ENCODE assay signal across 16 cellular contexts in genomic region chr9:132873403-132873802, GRCh38. TPM values are rescaled to one million over a fixed set of nuclear protein-coding genes. Genes with fewer than 3 reads are reported as not detected.
DNase-seq lines count a peak whose midpoint lies in the region; ATAC-seq and TF ChIP-seq lines count a peak whose summit lies in the region.
"Had no signal": no experiment of that assay in that cellular context is flagged by ENCODE, and none has a peak within 500 bp of the region (broad histone marks: within the 10 kb centered on the region; RNA-seq: fewer than 3 reads in every experiment).

No MANE protein-coding gene starts in this region.

- no peak for DNase-seq in activated naive CD4-positive, alpha-beta T cell (lab: John Stamatoyannopoulos, UW)
- DNase-seq in HFFc6 (no peak), mesenchymal stem cell (no peak)
- DNase-seq in activated T-helper 2 cell treated with anti-CD3 and anti-CD28 coated beads, Interferon-gamma antibody, Interleukin-2, Interleukin-4, amounts not matched to agents 10 μg/mL and 5 μg/mL and 100 μg/mL, durations not matched to agents 14 hours and 24 hours and 36 hours (ENCODE audit: low spot score): no peak
- no peak for DNase-seq in stimulated activated effector memory CD8-positive, alpha-beta T cell treated with anti-CD3 and anti-CD28 coated beads, Interleukin-12 subunit alpha, Interleukin-12 subunit beta, amount 100 ng/mL, for 72 hours (ENCODE audit: low spot score in 2 of 2)
- DNase-seq: DMS79 treated with DMSO at 0.1 percent for 48 hours, foreskin fibroblast, NCI-H526 treated with DMSO at 0.1 percent for 48 hours, Right ventricle myocardium superior, spleen, tibial artery had no signal

- no peak overlapping the region for H3K4ac ChIP-seq in mesenchymal stem cell (ENCODE audit: low read depth in 1 of 2, low read length in 2 of 2)

- no peak overlapping the region for H3K27ac ChIP-seq in mesenchymal stem cell (ENCODE audit: low read length, poor library complexity, severe bottlenecking)
- H3K27ac ChIP-seq: breast epithelium, spleen, tibial artery had no signal

- peaks cover 4% of the 10 kb centered on the region for H3K79me1 ChIP-seq in mesenchymal stem cell (replicated peaks; ENCODE audit: low read length, poor library complexity, severe bottlenecking)

- peak; percentile 42 for ATAC-seq in stimulated activated effector memory CD8-positive, alpha-beta T cell treated with anti-CD3 and anti-CD28 coated beads, Interleukin-12 subunit alpha, Interleukin-12 subunit beta, amount 100 ng/mL, for 72 hours
- ATAC-seq in HG03521 (IDR thresholded peaks at IDR 0.05; ENCODE audit: unreplicated experiment) (no peak), GM21367 (IDR thresholded peaks at IDR 0.05; ENCODE audit: unreplicated experiment) (no peak)

- no peaks in the 10 kb centered on the region for H3K36me3 ChIP-seq in mesenchymal stem cell (ENCODE audit: control insufficient read depth in 1 of 2, insufficient read depth in 2 of 2, low read depth in 1 of 2, low read length in 2 of 2)
- H3K36me3 ChIP-seq: breast epithelium, spleen, tibial artery had no signal

- H3K18ac ChIP-seq in mesenchymal stem cell (ENCODE audit: low read depth in 1 of 2, low read length in 2 of 2): no peak overlapping the region

- H2BK15ac ChIP-seq in mesenchymal stem cell (ENCODE audit: low read depth, poor library complexity, severe bottlenecking): no peak overlapping the region

- H2AFZ ChIP-seq in mesenchymal stem cell (ENCODE audit: low read depth, low read length): no peak overlapping the region

- no peak overlapping the region for H2AK5ac ChIP-seq in mesenchymal stem cell (ENCODE audit: low read length, severe bottlenecking)

- H3K9ac ChIP-seq in mesenchymal stem cell (ENCODE audit: low read length): no peak overlapping the region

- TF ChIP-seq CTCF in HFFc6 (IDR thresholded peaks at IDR 0.05): no peak

- H3K4me3 Mint-ChIP-seq in activated naive CD4-positive, alpha-beta T cell treated with anti-CD3 and anti-CD28 coated beads, Interleukin-2, amount 50 U/mL, for 24 hours: peak overlapping the region; percentile 8
- peak overlapping the region; percentile 13; the same call in 1 of the 2 replicates for H3K4me3 Mint-ChIP-seq in HFFc6
- no peak overlapping the region for H3K4me3 Mint-ChIP-seq in activated T-helper 2 cell treated with anti-CD3 and anti-CD28 coated beads, Interferon-gamma antibody, Interleukin-2, Interleukin-4, amounts not matched to agents 10 μg/mL and 5 μg/mL and 100 μg/mL, durations not matched to agents 14 hours and 24 hours and 36 hours (ENCODE audit: low read depth)
- H3K4me3 Mint-ChIP-seq in stimulated activated effector memory CD8-positive, alpha-beta T cell treated with anti-CD3 and anti-CD28 coated beads, Interleukin-12 subunit alpha, Interleukin-12 subunit beta, amount 100 ng/mL, for 72 hours: peak overlapping the region; percentile 35
- H3K4me3 Mint-ChIP-seq: dendritic cell treated with granulocyte-macrophage colony-stimulating factor and Interleukin-4, amounts not matched to agents 40 ng/mL and 50 ng/mL, for 4 days had no signal

- H3K14ac ChIP-seq in mesenchymal stem cell (ENCODE audit: low read length in 2 of 2): no peak overlapping the region

- H3K4me1 ChIP-seq in mesenchymal stem cell (ENCODE audit: control insufficient read depth, insufficient read depth, low read depth, low read length): peaks cover 8% of the 10 kb centered on the region

- H2BK5ac ChIP-seq in mesenchymal stem cell (ENCODE audit: low read depth, low read length, poor library complexity, severe bottlenecking): no peak overlapping the region

- H3K4me1 Mint-ChIP-seq in activated naive CD4-positive, alpha-beta T cell treated with anti-CD3 and anti-CD28 coated beads, Interleukin-2, amount 50 U/mL, for 24 hours: no peaks in the 10 kb centered on the region
- H3K4me1 Mint-ChIP-seq in HFFc6 (ENCODE audit: low read depth): no peaks in the 10 kb centered on the region
- H3K4me1 Mint-ChIP-seq in activated T-helper 2 cell treated with anti-CD3 and anti-CD28 coated beads, Interferon-gamma antibody, Interleukin-2, Interleukin-4, amounts not matched to agents 10 μg/mL and 5 μg/mL and 100 μg/mL, durations not matched to agents 14 hours and 24 hours and 36 hours (ENCODE audit: low read depth): peaks cover 3% of the 10 kb centered on the region
- H3K4me1 Mint-ChIP-seq in stimulated activated effector memory CD8-positive, alpha-beta T cell treated with anti-CD3 and anti-CD28 coated beads, Interleukin-12 subunit alpha, Interleukin-12 subunit beta, amount 100 ng/mL, for 72 hours: peaks cover 7% of the 10 kb centered on the region

- no peaks in the 10 kb centered on the region for H3K9me3 Mint-ChIP-seq in activated naive CD4-positive, alpha-beta T cell treated with anti-CD3 and anti-CD28 coated beads, Interleukin-2, amount 50 U/mL, for 24 hours
- no peaks in the 10 kb centered on the region for H3K9me3 Mint-ChIP-seq in HFFc6
- no peaks in the 10 kb centered on the region for H3K9me3 Mint-ChIP-seq in activated T-helper 2 cell treated with anti-CD3 and anti-CD28 coated beads, Interferon-gamma antibody, Interleukin-2, Interleukin-4, amounts not matched to agents 10 μg/mL and 5 μg/mL and 100 μg/mL, durations not matched to agents 14 hours and 24 hours and 36 hours
- H3K9me3 Mint-ChIP-seq in stimulated activated effector memory CD8-positive, alpha-beta T cell treated with anti-CD3 and anti-CD28 coated beads, Interleukin-12 subunit alpha, Interleukin-12 subunit beta, amount 100 ng/mL, for 72 hours: no peaks in the 10 kb centered on the region
- H3K9me3 Mint-ChIP-seq: dendritic cell treated with granulocyte-macrophage colony-stimulating factor and Interleukin-4, amounts not matched to agents 40 ng/mL and 50 ng/mL, for 4 days had no signal

- H4K8ac ChIP-seq in mesenchymal stem cell (ENCODE audit: low read length): no peak overlapping the region

- H3K4me2 ChIP-seq in mesenchymal stem cell (ENCODE audit: low read length, poor library complexity, severe bottlenecking): no peak overlapping the region

- no peak overlapping the region for H3K23ac ChIP-seq in mesenchymal stem cell (ENCODE audit: low read length in 2 of 2)

- no peak overlapping the region for H4K91ac ChIP-seq in mesenchymal stem cell (ENCODE audit: low read length)

- H3K27me3 ChIP-seq in mesenchymal stem cell (ENCODE audit: control insufficient read depth in 1 of 2, insufficient read depth in 1 of 2, low read length in 2 of 2): peaks cover 3 to 37% of the 10 kb centered on the region in 2 experiments
- H3K27me3 ChIP-seq: breast epithelium, spleen, tibial artery had no signal

- H3K27ac Mint-ChIP-seq in activated naive CD4-positive, alpha-beta T cell treated with anti-CD3 and anti-CD28 coated beads, Interleukin-2, amount 50 U/mL, for 24 hours: no peak overlapping the region
- H3K27ac Mint-ChIP-seq in HFFc6: no peak overlapping the region
- H3K27ac Mint-ChIP-seq in activated T-helper 2 cell treated with anti-CD3 and anti-CD28 coated beads, Interferon-gamma antibody, Interleukin-2, Interleukin-4, amounts not matched to agents 10 μg/mL and 5 μg/mL and 100 μg/mL, durations not matched to agents 14 hours and 24 hours and 36 hours: peak overlapping the region; percentile 68
- no peak overlapping the region for H3K27ac Mint-ChIP-seq in stimulated activated effector memory CD8-positive, alpha-beta T cell treated with anti-CD3 and anti-CD28 coated beads, Interleukin-12 subunit alpha, Interleukin-12 subunit beta, amount 100 ng/mL, for 72 hours
- H3K27ac Mint-ChIP-seq: dendritic cell treated with granulocyte-macrophage colony-stimulating factor and Interleukin-4, amounts not matched to agents 40 ng/mL and 50 ng/mL, for 4 days had no signal

- H3K36me3 Mint-ChIP-seq in activated naive CD4-positive, alpha-beta T cell treated with anti-CD3 and anti-CD28 coated beads, Interleukin-2, amount 50 U/mL, for 24 hours: no peaks in the 10 kb centered on the region
- H3K36me3 Mint-ChIP-seq in HFFc6 (ENCODE audit: low read depth): no peaks in the 10 kb centered on the region
- no peaks in the 10 kb centered on the region for H3K36me3 Mint-ChIP-seq in activated T-helper 2 cell treated with anti-CD3 and anti-CD28 coated beads, Interferon-gamma antibody, Interleukin-2, Interleukin-4, amounts not matched to agents 10 μg/mL and 5 μg/mL and 100 μg/mL, durations not matched to agents 14 hours and 24 hours and 36 hours (ENCODE audit: low read depth)
- no peaks in the 10 kb centered on the region for H3K36me3 Mint-ChIP-seq in stimulated activated effector memory CD8-positive, alpha-beta T cell treated with anti-CD3 and anti-CD28 coated beads, Interleukin-12 subunit alpha, Interleukin-12 subunit beta, amount 100 ng/mL, for 72 hours

- no peaks in the 10 kb centered on the region for H3K9me3 ChIP-seq in mesenchymal stem cell (ENCODE audit: control insufficient read depth, low read length)
- H3K9me3 ChIP-seq: breast epithelium, spleen, tibial artery had no signal

- H3K27me3 Mint-ChIP-seq in activated naive CD4-positive, alpha-beta T cell treated with anti-CD3 and anti-CD28 coated beads, Interleukin-2, amount 50 U/mL, for 24 hours: no peaks in the 10 kb centered on the region
- peaks cover 35% of the 10 kb centered on the region for H3K27me3 Mint-ChIP-seq in HFFc6 (ENCODE audit: insufficient read depth)
- peaks cover 4% of the 10 kb centered on the region for H3K27me3 Mint-ChIP-seq in activated T-helper 2 cell treated with anti-CD3 and anti-CD28 coated beads, Interferon-gamma antibody, Interleukin-2, Interleukin-4, amounts not matched to agents 10 μg/mL and 5 μg/mL and 100 μg/mL, durations not matched to agents 14 hours and 24 hours and 36 hours (ENCODE audit: low read depth)

- no peak overlapping the region for H2BK120ac ChIP-seq in mesenchymal stem cell (ENCODE audit: low read depth, low read length)

- no peak overlapping the region for H2BK12ac ChIP-seq in mesenchymal stem cell (ENCODE audit: low read length in 2 of 2)

- H3K4me3 ChIP-seq in mesenchymal stem cell (ENCODE audit: insufficient read depth in 1 of 2, low read depth in 1 of 2, low read length in 2 of 2): no peak overlapping the region
- H3K4me3 ChIP-seq: breast epithelium, spleen, tibial artery had no signal

- intact Hi-C loops in activated T-helper 2 cell treated with anti-CD3 and anti-CD28 coated beads, Interferon-gamma antibody, Interleukin-2, Interleukin-4, amounts not matched to agents 10 μg/mL and 5 μg/mL and 100 μg/mL, durations not matched to agents 14 hours and 24 hours and 36 hours (cut with micrococcal nuclease): no loop called here

- 82% methylated on average over 6 of the region's 7 CpGs for WGBS in mesenchymal stem cell

RNA-seq across cellular contexts. Expression of gene AK8, which starts 4.7 kb away (rescaled TPM):
- under 1 TPM in 5 of 6 experiments, not detected in 1; 0.07 to 0.24 (median 0.12) TPM for total RNA-seq in HFFc6 (2021; fragmentation: NEBNext Ultra II Directional; extraction: Animal tissue kit (Norgen Biotek cat#: 25700))
- not detected in 2 replicates for total RNA-seq in activated T-helper 2 cell treated with anti-CD3 and anti-CD28 coated beads, Interferon-gamma antibody, Interleukin-2, Interleukin-4, amounts not matched to agents 10 μg/mL and 5 μg/mL and 100 μg/mL, durations not matched to agents 14 hours and 24 hours and 36 hours
- polyA plus RNA-seq in mesenchymal stem cell (2013, experiment 1 of 2): 0.14 TPM
- polyA plus RNA-seq in mesenchymal stem cell (2013, experiment 2 of 2): 0.26 TPM

RNA-seq across cellular contexts. Expression of gene SPACA9, which starts 5.3 kb away (rescaled TPM):
- 1 to 10 TPM; 5.7 to 8.9 (median 6.3) TPM for total RNA-seq in HFFc6 (2021; fragmentation: NEBNext Ultra II Directional; extraction: Animal tissue kit (Norgen Biotek cat#: 25700))
- total RNA-seq in activated T-helper 2 cell treated with anti-CD3 and anti-CD28 coated beads, Interferon-gamma antibody, Interleukin-2, Interleukin-4, amounts not matched to agents 10 μg/mL and 5 μg/mL and 100 μg/mL, durations not matched to agents 14 hours and 24 hours and 36 hours: 1.1 and 1.3 TPM in 2 replicates
- 4.2 TPM for polyA plus RNA-seq in mesenchymal stem cell (2013, experiment 1 of 2)
- polyA plus RNA-seq in mesenchymal stem cell (2013, experiment 2 of 2): 4.3 TPM
